ENCODE assay signal across 8 cellular contexts in genomic region chr1:54200519-54200997, GRCh38. TPM values are rescaled to one million over a fixed set of nuclear protein-coding genes. Genes with fewer than 3 reads are reported as not detected.
DNase-seq lines count a peak whose midpoint lies in the region; ATAC-seq and TF ChIP-seq lines count a peak whose summit lies in the region.

No MANE protein-coding gene starts in this region.

- TF ChIP-seq CTCF in MCF 10A (IDR thresholded peaks at IDR 0.05; ENCODE audit: unreplicated experiment) = no peak

- H3K27ac ChIP-seq in mesenchymal stem cell (ENCODE audit: low read length, poor library complexity, severe bottlenecking) (no peak overlapping the region), aorta (ENCODE audit: low read depth in 1 of 2, low read length in 2 of 2) (peak overlapping the region in 1 of 2 donors; percentile 1)

- H3K4me1 Mint-ChIP-seq in MCF 10A (ENCODE audit: insufficient read depth, unreplicated experiment) = peaks cover 22% of the 10 kb centered on the region

- H3K9me3 Mint-ChIP-seq in MCF 10A (ENCODE audit: unreplicated experiment) = no peaks in the 10 kb centered on the region

- peak overlapping the region in 1 of 2 experiments; percentile 93 for H3K14ac ChIP-seq in mesenchymal stem cell (ENCODE audit: low read length in 2 of 2)

- H3K4me3 ChIP-seq in mesenchymal stem cell (ENCODE audit: insufficient read depth in 1 of 2, low read depth in 1 of 2, low read length in 2 of 2) (peak overlapping the region; percentile 89 to 99), aorta (ENCODE audit: low read length in 2 of 2) (peak overlapping the region; percentile 50 to 90)

- H3K4me2 ChIP-seq in mesenchymal stem cell (ENCODE audit: low read length, poor library complexity, severe bottlenecking) = peak overlapping the region; percentile 94

- POLR2A ChIA-PET in MCF 10A (lab: Yijun Ruan, JAX) = interaction anchor here (0.6 to 2.6 kb wide), 26 partner anchors 10 to 563 kb away, joined by 3 to 17 read pairs (median 4); partner anchors contain the start of genes CDCP2, SSBP3, TCEANC2 and TMEM59

- BruUV-seq in MCF 10A (replicated peaks; lab: Mats Ljungman, UMichigan) = TSS peak; percentile 57

- no peaks in the 10 kb centered on the region for H3K27me3 Mint-ChIP-seq in MCF 10A (ENCODE audit: insufficient read depth, unreplicated experiment)

- CTCF ChIA-PET in MCF 10A (lab: Yijun Ruan, JAX) = interaction anchor here (0.8 to 1.3 kb wide), 6 partner anchors 10 to 207 kb away, joined by 3 to 6 read pairs (median 3); no protein-coding TSS in a partner anchor

- H2AK5ac ChIP-seq in mesenchymal stem cell (ENCODE audit: low read length, severe bottlenecking) = peak overlapping the region; percentile 16

- no peaks in the 10 kb centered on the region for H3K27me3 ChIP-seq in mesenchymal stem cell (ENCODE audit: control insufficient read depth in 1 of 2, insufficient read depth in 1 of 2, low read length in 2 of 2)
- no peaks in the 10 kb centered on the region for H3K27me3 ChIP-seq in aorta (ENCODE audit: control insufficient read depth in 1 of 2, insufficient read depth in 2 of 2, low read length in 1 of 2)

- H3K4me1 ChIP-seq in mesenchymal stem cell (ENCODE audit: control insufficient read depth, insufficient read depth, low read depth, low read length) (peaks cover 4% of the 10 kb centered on the region), aorta (ENCODE audit: control insufficient read depth in 1 of 2, insufficient read depth in 2 of 2, low read length in 2 of 2) (peaks cover 0 to 4% of the 10 kb centered on the region in 2 donors)

- H2BK15ac ChIP-seq in mesenchymal stem cell (ENCODE audit: low read depth, poor library complexity, severe bottlenecking) = peak overlapping the region; percentile 30

- H3K36me3 ChIP-seq in mesenchymal stem cell (ENCODE audit: control insufficient read depth in 1 of 2, insufficient read depth in 2 of 2, low read depth in 1 of 2, low read length in 2 of 2) = peaks cover 7 to 34% of the 10 kb centered on the region in 2 experiments
- H3K36me3 ChIP-seq in aorta (ENCODE audit: control insufficient read depth in 1 of 2, insufficient read depth in 2 of 2, low read length in 1 of 2) = peaks cover 5 to 6% of the 10 kb centered on the region in 2 donors

- intact Hi-C loops in MCF 10A (cut with micrococcal nuclease) = loop anchor here (5.0 to 10.0 kb wide), 2 partner anchors 73 to 284 kb away; no protein-coding TSS in a partner anchor
- intact Hi-C loops in aorta (cut with DNase I) = no loop called here

- peak overlapping the region; percentile 65 for H4K91ac ChIP-seq in mesenchymal stem cell (ENCODE audit: low read length)

- H3K27ac Mint-ChIP-seq in MCF 10A (ENCODE audit: low read depth, unreplicated experiment) = peak overlapping the region; percentile 95

- peak overlapping the region in 1 of 2 experiments; percentile 71 for H3K23ac ChIP-seq in mesenchymal stem cell (ENCODE audit: low read length in 2 of 2)

- H3K4ac ChIP-seq in mesenchymal stem cell (ENCODE audit: low read depth in 1 of 2, low read length in 2 of 2) = peak overlapping the region; percentile 36 to 45

- H2BK120ac ChIP-seq in mesenchymal stem cell (ENCODE audit: low read depth, low read length) = no peak overlapping the region

- H4K8ac ChIP-seq in mesenchymal stem cell (ENCODE audit: low read length) = peak overlapping the region; percentile 95

- no peak overlapping the region for H2BK12ac ChIP-seq in mesenchymal stem cell (ENCODE audit: low read length in 2 of 2)

- DNase-seq in NCI-H2171 treated with DMSO at 0.1 percent for 48 hours (lab: John Stamatoyannopoulos, UW) (peak; percentile 7), NCI-H2171 (lab: John Stamatoyannopoulos, UW) (no peak), MCF 10A (ENCODE audit: unreplicated experiment) (peak; percentile 13), mesenchymal stem cell (peak; percentile 36), aorta (no peak), NCI-H524 treated with DMSO at 0.1 percent for 48 hours (lab: John Stamatoyannopoulos, UW) (no peak), NCI-H774 (lab: John Stamatoyannopoulos, UW) (no peak)

- ATAC-seq in HG03571 (IDR thresholded peaks at IDR 0.05; ENCODE audit: unreplicated experiment) (peak; percentile 15), aorta (ENCODE audit: low FRiP score) (peak; percentile 42)

- peak overlapping the region; percentile 93 for H3K4me3 Mint-ChIP-seq in MCF 10A (ENCODE audit: unreplicated experiment)

- H3K9me3 ChIP-seq in mesenchymal stem cell (ENCODE audit: control insufficient read depth, low read length) (no peaks in the 10 kb centered on the region), aorta (ENCODE audit: control insufficient read depth, low read length) (no peaks in the 10 kb centered on the region)

- 2% methylated on average over 15 of the region's 15 CpGs for WGBS in mesenchymal stem cell
- WGBS in aorta, 2 donors = 1% methylated on average over 15 of the region's 15 CpGs

- H2BK5ac ChIP-seq in mesenchymal stem cell (ENCODE audit: low read depth, low read length, poor library complexity, severe bottlenecking) = no peak overlapping the region

- H3K18ac ChIP-seq in mesenchymal stem cell (ENCODE audit: low read depth in 1 of 2, low read length in 2 of 2) = peak overlapping the region; percentile 52 to 55

- peak overlapping the region; percentile 75 for H2AFZ ChIP-seq in mesenchymal stem cell (ENCODE audit: low read depth, low read length)

- peak overlapping the region; percentile 96 for H3K9ac ChIP-seq in mesenchymal stem cell (ENCODE audit: low read length)

- H3K36me3 Mint-ChIP-seq in MCF 10A (ENCODE audit: insufficient read depth, unreplicated experiment) = peaks cover 22% of the 10 kb centered on the region

- H3K79me1 ChIP-seq in mesenchymal stem cell (replicated peaks; ENCODE audit: low read length, poor library complexity, severe bottlenecking) = peaks cover 17% of the 10 kb centered on the region

RNA-seq across cellular contexts. Expression of gene MRPL37, which starts 0.6 kb away (rescaled TPM):
- 98.2 and 128 TPM in 2 replicates for total RNA-seq in MCF 10A (2022)
- polyA plus RNA-seq in mesenchymal stem cell (2013, experiment 1 of 2) = 83.1 TPM
- polyA plus RNA-seq in mesenchymal stem cell (2013, experiment 2 of 2) = 84.0 TPM
- total RNA-seq in aorta = 10 to 100 TPM; 36.2 to 38.1 TPM
- polyA plus RNA-seq in aorta = 10 to 100 TPM; 18.2 to 49.9 TPM

RNA-seq across cellular contexts. Expression of gene CYB5RL, which starts 0.7 kb away (rescaled TPM):
- total RNA-seq in MCF 10A (2022) = 4.6 and 5.4 TPM in 2 replicates
- polyA plus RNA-seq in mesenchymal stem cell (2013, experiment 1 of 2) = 4.3 TPM
- 3.4 TPM for polyA plus RNA-seq in mesenchymal stem cell (2013, experiment 2 of 2)
- total RNA-seq in aorta = 1 to 10 TPM; 3.5 to 7.9 TPM
- polyA plus RNA-seq in aorta = 1 to 10 TPM; 3.1 to 3.9 TPM

RNA-seq across cellular contexts. Expression of gene CDCP2, which starts 47.8 kb away (rescaled TPM):
- total RNA-seq in MCF 10A (2022) (not detected in 2 replicates), aorta (under 1 TPM; 0.21 to 0.32 TPM)
- not detected for polyA plus RNA-seq in mesenchymal stem cell (2013, experiment 1 of 2)
- not detected for polyA plus RNA-seq in mesenchymal stem cell (2013, experiment 2 of 2)
- not detected for polyA plus RNA-seq in aorta

Comparison
In these comparisons a context has a peak if more than half of its experiments do, and no peak if none do; other contexts are left out.
1. DNase-seq: peak in NCI-H2171 treated with DMSO at 0.1 percent for 48 hours (single experiment), MCF 10A (single experiment) and mesenchymal stem cell (single experiment); none in NCI-H2171 (single experiment), aorta (0 of 2), NCI-H524 treated with DMSO at 0.1 percent for 48 hours (single experiment) and NCI-H774 (single experiment).